1 cellular context compared by ENCODE assay signal in genomic region chr3:15632212-15632580, GRCh38.
A peak's percentile ranks its signal among the peaks of the same experiment; 100 is the strongest.
TF ChIP-seq lines count a peak whose summit lies in the region.

No MANE protein-coding gene starts in this region.

TF ChIP-seq in H1, 55 proteins besides CTCF, POLR2A, EP300 and RAD21 (continued from another document):
- peak; percentile 52; the same call in 1 of the 2 replicates for TF ChIP-seq E2F6 (IDR thresholded peaks at IDR 0.05)
- TF ChIP-seq KDM1A (IDR thresholded peaks at IDR 0.05; ENCODE audit: borderline replicate concordance, low read length), result no peak
- no peak for TF ChIP-seq SIX5 (IDR thresholded peaks at IDR 0.05; ENCODE audit: low read depth, low read length)
- TF ChIP-seq MAFK (IDR thresholded peaks at IDR 0.05; ENCODE audit: low read depth, low read length), result no peak
- TF ChIP-seq USF2 (IDR thresholded peaks at IDR 0.05; ENCODE audit: low read length), result no peak
- TF ChIP-seq CEBPB (IDR thresholded peaks at IDR 0.05; ENCODE audit: low read depth, low read length), result no peak
TF ChIP-seq in H1: peak in this region for 1.
